10 cellular contexts compared by ENCODE assay signal in the genomic region with DNA sequence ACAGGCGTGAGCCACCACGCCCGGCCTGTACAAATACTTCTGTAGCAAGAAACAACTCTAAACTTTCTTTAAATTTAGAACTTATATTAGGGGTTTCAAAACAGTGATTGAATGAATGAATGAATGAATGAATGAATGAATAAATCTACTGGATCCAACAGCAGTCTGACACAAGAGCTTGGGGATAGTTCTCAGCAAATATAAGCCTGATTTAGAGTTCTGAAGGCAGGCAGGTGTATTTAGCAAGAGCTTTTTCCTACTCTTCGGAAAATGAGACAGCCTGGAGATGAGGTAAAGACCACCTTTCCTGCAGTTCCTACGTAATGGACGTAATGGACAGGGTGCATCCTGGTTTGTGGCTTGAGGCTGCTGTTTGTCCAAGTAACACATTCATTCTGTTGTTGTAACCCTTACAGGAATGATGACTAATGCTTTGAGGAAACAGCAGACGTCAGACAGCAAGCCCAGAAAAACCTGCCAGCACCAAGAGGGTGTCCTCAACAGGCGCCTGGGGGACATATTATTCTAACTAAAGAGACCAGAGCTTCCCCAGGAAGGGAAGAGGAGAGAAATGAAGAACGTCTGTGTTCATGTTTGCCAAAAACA.
A peak's percentile ranks its signal among the peaks of the same experiment; 100 is the strongest.
DNase-seq lines count a peak whose midpoint lies in the region; ATAC-seq and TF ChIP-seq lines count a peak whose summit lies in the region.
"Had no signal": no experiment of that assay in that cellular context is flagged by ENCODE, and none has a peak within 500 bp of the region (broad histone marks: within the 10 kb centered on the region; RNA-seq: fewer than 3 reads in every experiment).

No MANE protein-coding gene starts in this region.

- BruUV-seq in mammary epithelial cell (replicated peaks; lab: Mats Ljungman, UMichigan): no TSS peak

- peak; percentile 74 for ATAC-seq in lung (ENCODE audit: insufficient read depth, low FRiP score)
- no peak for ATAC-seq in activated CD8-positive, alpha-beta T cell treated with anti-CD3 and anti-CD28 coated beads, Interleukin-2, amount 10 ng/mL, durations not matched to agents 7 days and 5 days

- POLR2A ChIA-PET in activated CD8-positive, alpha-beta T cell treated with anti-CD3 and anti-CD28 coated beads, Interleukin-2, amount 10 ng/mL, durations not matched to agents 7 days and 5 days (lab: Charles Lee): no interaction called here

- H3K36me3 ChIP-seq in mammary epithelial cell (ENCODE audit: insufficient read depth, low read length) (no peaks in the 10 kb centered on the region), lung (ENCODE audit: control insufficient read depth in 2 of 2, insufficient read depth in 2 of 2, low read length in 2 of 2) (no peaks in the 10 kb centered on the region)
- H3K36me3 ChIP-seq: esophagus squamous epithelium had no signal

- no peak overlapping the region for H3K4me3 ChIP-seq in mammary epithelial cell (replicated peaks in 1 of 3; ENCODE audit: insufficient read depth in 1 of 3, low read depth in 2 of 3, low read length in 3 of 3)
- no peak overlapping the region for H3K4me3 ChIP-seq in lung
- H3K4me3 ChIP-seq: esophagus squamous epithelium had no signal

- peaks cover 5% of the 10 kb centered on the region for H3K4me1 ChIP-seq in mammary epithelial cell (ENCODE audit: insufficient read depth, low read length)
- H3K4me1 ChIP-seq in lung (ENCODE audit: control insufficient read depth in 2 of 2, insufficient read depth in 2 of 2, low read length in 2 of 2): peaks cover 0 to 1% of the 10 kb centered on the region in 2 donors

- TF ChIP-seq CTCF in AG09319 (IDR thresholded peaks at IDR 0.05; ENCODE audit: low read depth, low read length) (no peak), mammary epithelial cell (conservative IDR thresholded peaks at IDR 0.05 in 1 of 2, IDR thresholded peaks at IDR 0.05 in 1 of 2; ENCODE audit: extremely low read depth in 1 of 2, insufficient read depth in 1 of 2, low read depth in 1 of 2, low read length in 2 of 2) (no peak), lung (IDR thresholded peaks at IDR 0.05; ENCODE audit: control extremely low read depth, extremely low read depth) (no peak)

- H4K20me1 ChIP-seq in mammary epithelial cell (ENCODE audit: insufficient read depth, low read length): no peaks in the 10 kb centered on the region

- H3K36me3 Mint-ChIP-seq in activated CD8-positive, alpha-beta T cell treated with anti-CD3 and anti-CD28 coated beads, Interleukin-2, amount 10 ng/mL, durations not matched to agents 7 days and 5 days (ENCODE audit: low read depth): no peaks in the 10 kb centered on the region

- WGBS in mammary epithelial cell (ENCODE audit: low coverage, missing lambda C conversion rate): 52% methylated on average over 9 of the region's 9 CpGs
- 39 to 48% methylated on average over 9 of the region's 9 CpGs for WGBS in lung, 2 donors

- H3K9me3 ChIP-seq in mammary epithelial cell (replicated peaks; ENCODE audit: insufficient read depth, low read length) (no peaks in the 10 kb centered on the region), lung (ENCODE audit: control insufficient read depth in 2 of 2, insufficient read depth in 1 of 2, low read length in 1 of 2) (no peaks in the 10 kb centered on the region)
- H3K9me3 ChIP-seq: esophagus squamous epithelium had no signal

- no peaks in the 10 kb centered on the region for H3K9me3 Mint-ChIP-seq in activated CD8-positive, alpha-beta T cell treated with anti-CD3 and anti-CD28 coated beads, Interleukin-2, amount 10 ng/mL, durations not matched to agents 7 days and 5 days (ENCODE audit: insufficient read depth)

- no peak overlapping the region for H3K4me2 ChIP-seq in mammary epithelial cell (ENCODE audit: insufficient read depth, low read depth, low read length)

- dilution Hi-C loops in mammary epithelial cell (cut with HindIII; ENCODE audit: low sequenced_read_pairs): no loop called here

- DNase-seq in AG09319 (ENCODE audit: extremely low read depth, low read depth) (peak; percentile 14), M059J (ENCODE audit: low read depth) (peak; percentile 92), mammary epithelial cell (peak; percentile 80), lung (ENCODE audit: low spot score) (peak; percentile 35), cerebellum (ENCODE audit: low spot score) (no peak), SKM-1 treated with dmso at 0.1 percent for 144 hours (lab: John Stamatoyannopoulos, UW; ENCODE audit: unreplicated experiment) (no peak), GM19240 (ENCODE audit: insufficient read length, low spot score) (no peak)
- no peak for DNase-seq in activated CD8-positive, alpha-beta T cell treated with anti-CD3 and anti-CD28 coated beads, Interleukin-2, amount 10 ng/mL, durations not matched to agents 7 days and 5 days
- DNase-seq: esophagus squamous epithelium had no signal

- H3K27ac ChIP-seq in mammary epithelial cell (ENCODE audit: insufficient read depth, low read depth, low read length) (no peak overlapping the region), lung (ENCODE audit: low read depth in 1 of 2, low read length in 1 of 2) (no peak overlapping the region)
- H3K27ac ChIP-seq: HL-60 had no signal

- no peaks in the 10 kb centered on the region for H3K79me2 ChIP-seq in mammary epithelial cell (ENCODE audit: insufficient read depth, low read length)

- H3K4me3 Mint-ChIP-seq in activated CD8-positive, alpha-beta T cell treated with anti-CD3 and anti-CD28 coated beads, Interleukin-2, amount 10 ng/mL, durations not matched to agents 7 days and 5 days: no peak overlapping the region

- intact Hi-C loops in mammary epithelial cell (cut with micrococcal nuclease): no loop called here

- H2AFZ ChIP-seq in mammary epithelial cell (ENCODE audit: low read depth, low read length): peak overlapping the region; percentile 24

- H3K4me1 Mint-ChIP-seq in activated CD8-positive, alpha-beta T cell treated with anti-CD3 and anti-CD28 coated beads, Interleukin-2, amount 10 ng/mL, durations not matched to agents 7 days and 5 days (ENCODE audit: low read depth): no peaks in the 10 kb centered on the region

- CTCF ChIA-PET in mammary epithelial cell (lab: Charles Lee; ENCODE audit: low non-redundant PET): no interaction called here
- CTCF ChIA-PET in activated CD8-positive, alpha-beta T cell treated with anti-CD3 and anti-CD28 coated beads, Interleukin-2, amount 10 ng/mL, durations not matched to agents 7 days and 5 days (lab: Charles Lee): no interaction called here

- in situ Hi-C loops in mammary epithelial cell (cut with MboI; ENCODE audit: low sequenced_read_pairs in 2 of 2): no loop called here

- H3K27me3 Mint-ChIP-seq in activated CD8-positive, alpha-beta T cell treated with anti-CD3 and anti-CD28 coated beads, Interleukin-2, amount 10 ng/mL, durations not matched to agents 7 days and 5 days (ENCODE audit: low read depth): no peaks in the 10 kb centered on the region

- H3K27me3 ChIP-seq in mammary epithelial cell (ENCODE audit: insufficient read depth, low read length) (no peaks in the 10 kb centered on the region), lung (ENCODE audit: control insufficient read depth, insufficient read depth) (no peaks in the 10 kb centered on the region)
- H3K27me3 ChIP-seq: esophagus squamous epithelium had no signal

- H3K27ac Mint-ChIP-seq in activated CD8-positive, alpha-beta T cell treated with anti-CD3 and anti-CD28 coated beads, Interleukin-2, amount 10 ng/mL, durations not matched to agents 7 days and 5 days: no peak overlapping the region

- H3K9ac ChIP-seq in mammary epithelial cell (ENCODE audit: insufficient read depth, low read length): no peak overlapping the region

Comparison
In these comparisons a context has a peak if more than half of its experiments do, and no peak if none do; other contexts are left out.
1. DNase-seq: peak in AG09319 (single experiment), M059J (single experiment), mammary epithelial cell (single experiment) and lung (single experiment); none in activated CD8-positive, alpha-beta T cell treated with anti-CD3 and anti-CD28 coated beads, Interleukin-2, amount 10 ng/mL, durations not matched to agents 7 days and 5 days (single experiment), cerebellum (single experiment), SKM-1 treated with dmso at 0.1 percent for 144 hours (single experiment) and GM19240 (single experiment).